In the genomic region with DNA sequence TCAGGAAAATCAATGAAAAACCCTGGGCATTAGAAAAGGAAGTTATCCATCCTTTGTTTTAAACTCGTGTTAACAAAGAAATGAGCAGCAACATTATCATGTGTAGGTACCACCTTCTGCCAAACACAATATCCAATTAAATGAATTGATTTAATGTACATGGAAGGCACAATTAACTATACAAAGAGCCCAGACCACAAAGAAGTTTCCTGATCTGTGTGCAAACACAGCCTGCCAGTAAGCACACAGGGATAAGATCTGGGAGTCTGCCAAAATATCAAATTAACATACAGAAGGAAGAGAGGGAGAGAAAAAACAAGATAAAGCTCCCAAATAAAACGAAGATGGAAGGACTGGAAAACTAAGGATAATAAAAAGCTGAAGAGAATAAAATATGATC, we compare ENCODE assay signal across 1 cellular context.
TF ChIP-seq lines count a peak whose summit lies in the region.

No MANE protein-coding gene starts in this region.

TF ChIP-seq in HepG2, 621 proteins besides CTCF, POLR2A, EP300 and RAD21 (continued from another document):
- TF ChIP-seq, protein P1, sequence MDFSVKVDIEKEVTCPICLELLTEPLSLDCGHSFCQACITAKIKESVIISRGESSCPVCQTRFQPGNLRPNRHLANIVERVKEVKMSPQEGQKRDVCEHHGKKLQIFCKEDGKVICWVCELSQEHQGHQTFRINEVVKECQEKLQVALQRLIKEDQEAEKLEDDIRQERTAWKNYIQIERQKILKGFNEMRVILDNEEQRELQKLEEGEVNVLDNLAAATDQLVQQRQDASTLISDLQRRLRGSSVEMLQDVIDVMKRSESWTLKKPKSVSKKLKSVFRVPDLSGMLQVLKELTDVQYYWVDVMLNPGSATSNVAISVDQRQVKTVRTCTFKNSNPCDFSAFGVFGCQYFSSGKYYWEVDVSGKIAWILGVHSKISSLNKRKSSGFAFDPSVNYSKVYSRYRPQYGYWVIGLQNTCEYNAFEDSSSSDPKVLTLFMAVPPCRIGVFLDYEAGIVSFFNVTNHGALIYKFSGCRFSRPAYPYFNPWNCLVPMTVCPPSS (IDR thresholded peaks at IDR 0.05) = no peak
- TF ChIP-seq, protein P2, sequence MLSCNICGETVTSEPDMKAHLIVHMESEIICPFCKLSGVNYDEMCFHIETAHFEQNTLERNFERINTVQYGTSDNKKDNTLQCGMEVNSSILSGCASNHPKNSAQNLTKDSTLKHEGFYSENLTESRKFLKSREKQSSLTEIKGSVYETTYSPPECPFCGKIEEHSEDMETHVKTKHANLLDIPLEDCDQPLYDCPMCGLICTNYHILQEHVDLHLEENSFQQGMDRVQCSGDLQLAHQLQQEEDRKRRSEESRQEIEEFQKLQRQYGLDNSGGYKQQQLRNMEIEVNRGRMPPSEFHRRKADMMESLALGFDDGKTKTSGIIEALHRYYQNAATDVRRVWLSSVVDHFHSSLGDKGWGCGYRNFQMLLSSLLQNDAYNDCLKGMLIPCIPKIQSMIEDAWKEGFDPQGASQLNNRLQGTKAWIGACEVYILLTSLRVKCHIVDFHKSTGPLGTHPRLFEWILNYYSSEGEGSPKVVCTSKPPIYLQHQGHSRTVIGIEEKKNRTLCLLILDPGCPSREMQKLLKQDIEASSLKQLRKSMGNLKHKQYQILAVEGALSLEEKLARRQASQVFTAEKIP (CRISPR knock-in tag; IDR thresholded peaks at IDR 0.05; ENCODE audit: borderline replicate concordance) = no peak
- TF ChIP-seq, protein P3, sequence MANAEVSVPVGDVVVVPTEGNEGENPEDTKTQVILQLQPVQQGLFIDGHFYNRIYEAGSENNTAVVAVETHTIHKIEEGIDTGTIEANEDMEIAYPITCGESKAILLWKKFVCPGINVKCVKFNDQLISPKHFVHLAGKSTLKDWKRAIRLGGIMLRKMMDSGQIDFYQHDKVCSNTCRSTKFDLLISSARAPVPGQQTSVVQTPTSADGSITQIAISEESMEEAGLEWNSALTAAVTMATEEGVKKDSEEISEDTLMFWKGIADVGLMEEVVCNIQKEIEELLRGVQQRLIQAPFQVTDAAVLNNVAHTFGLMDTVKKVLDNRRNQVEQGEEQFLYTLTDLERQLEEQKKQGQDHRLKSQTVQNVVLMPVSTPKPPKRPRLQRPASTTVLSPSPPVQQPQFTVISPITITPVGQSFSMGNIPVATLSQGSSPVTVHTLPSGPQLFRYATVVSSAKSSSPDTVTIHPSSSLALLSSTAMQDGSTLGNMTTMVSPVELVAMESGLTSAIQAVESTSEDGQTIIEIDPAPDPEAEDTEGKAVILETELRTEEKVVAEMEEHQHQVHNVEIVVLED (CRISPR knock-in tag; IDR thresholded peaks at IDR 0.05; ENCODE audit: borderline replicate concordance) = no peak
- TF ChIP-seq ADNP (CRISPR knock-in tag; IDR thresholded peaks at IDR 0.05) (no peak), FOXC1 (CRISPR knock-in tag; IDR thresholded peaks at IDR 0.05; ENCODE audit: borderline replicate concordance) (no peak), PITX1 (CRISPR knock-in tag; IDR thresholded peaks at IDR 0.05) (no peak), ZNF367 (CRISPR knock-in tag; IDR thresholded peaks at IDR 0.05; ENCODE audit: borderline replicate concordance) (no peak), POGZ (CRISPR knock-in tag; IDR thresholded peaks at IDR 0.05) (no peak), ZNF121 (CRISPR knock-in tag; IDR thresholded peaks at IDR 0.05) (no peak), FLYWCH1 (CRISPR knock-in tag; IDR thresholded peaks at IDR 0.05) (no peak), ZNF224 (CRISPR knock-in tag; IDR thresholded peaks at IDR 0.05) (no peak), CBX2 (IDR thresholded peaks at IDR 0.05; ENCODE audit: low read depth, low read length) (no peak), CBX2 (CRISPR knock-in tag; IDR thresholded peaks at IDR 0.05; ENCODE audit: low read depth) (no peak), ZNF256 (CRISPR knock-in tag; conservative IDR thresholded peaks at IDR 0.05) (no peak)
- TF ChIP-seq, protein P4, sequence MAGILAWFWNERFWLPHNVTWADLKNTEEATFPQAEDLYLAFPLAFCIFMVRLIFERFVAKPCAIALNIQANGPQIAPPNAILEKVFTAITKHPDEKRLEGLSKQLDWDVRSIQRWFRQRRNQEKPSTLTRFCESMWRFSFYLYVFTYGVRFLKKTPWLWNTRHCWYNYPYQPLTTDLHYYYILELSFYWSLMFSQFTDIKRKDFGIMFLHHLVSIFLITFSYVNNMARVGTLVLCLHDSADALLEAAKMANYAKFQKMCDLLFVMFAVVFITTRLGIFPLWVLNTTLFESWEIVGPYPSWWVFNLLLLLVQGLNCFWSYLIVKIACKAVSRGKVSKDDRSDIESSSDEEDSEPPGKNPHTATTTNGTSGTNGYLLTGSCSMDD (CRISPR knock-in tag; IDR thresholded peaks at IDR 0.05) = no peak
